9 cellular contexts compared by ENCODE assay signal in genomic region chr7:100745184-100745583, GRCh38. TPM values are rescaled to one million over a fixed set of nuclear protein-coding genes. Genes with fewer than 3 reads are reported as not detected.
A peak's percentile ranks its signal among the peaks of the same experiment; 100 is the strongest.
DNase-seq lines count a peak whose midpoint lies in the region; ATAC-seq and TF ChIP-seq lines count a peak whose summit lies in the region.
"Had no signal": no experiment of that assay in that cellular context is flagged by ENCODE, and none has a peak within 500 bp of the region (broad histone marks: within the 10 kb centered on the region; RNA-seq: fewer than 3 reads in every experiment).

No MANE protein-coding gene starts in this region.

- H3K9me3 ChIP-seq in RWPE2 (ENCODE audit: severe bottlenecking): no peaks in the 10 kb centered on the region

- H3K27me3 ChIP-seq in RWPE2 (ENCODE audit: insufficient read depth, poor library complexity, severe bottlenecking): no peaks in the 10 kb centered on the region

- peak; percentile 45; the same call in 2 of the 3 replicates for ATAC-seq in RWPE2 (ENCODE audit: low read depth)
- ATAC-seq in HG02884 (IDR thresholded peaks at IDR 0.05; ENCODE audit: unreplicated experiment): no peak

- DNase-seq in GM03348 (ENCODE audit: low spot score) (peak; percentile 94), RWPE2 (ENCODE audit: low spot score) (no peak), dermis microvascular lymphatic vessel endothelial cell (ENCODE audit: low read depth in 2 of 2) (peak; percentile 24 to 35), mucosa of gallbladder (ENCODE audit: low spot score) (peak; percentile 11), cerebellar cortex (ENCODE audit: low spot score) (no peak), mesenteric fat pad (ENCODE audit: low spot score) (no peak), RKO (ENCODE audit: low spot score) (no peak)

- TF ChIP-seq CTCF in RWPE2 (IDR thresholded peaks at IDR 0.05; ENCODE audit: poor library complexity, severe bottlenecking): no peak

- H3K27ac ChIP-seq in RWPE2 (ENCODE audit: poor library complexity, severe bottlenecking): no peak overlapping the region

- H3K36me3 ChIP-seq in RWPE2 (ENCODE audit: low read depth): no peaks in the 10 kb centered on the region

- H3K4me3 ChIP-seq in RWPE2 (ENCODE audit: severe bottlenecking): peak overlapping the region; percentile 11

- no peaks in the 10 kb centered on the region for H3K4me1 ChIP-seq in RWPE2 (ENCODE audit: insufficient read depth, poor library complexity, severe bottlenecking)

RNA-seq across cellular contexts. Expression of gene ZAN, which starts 11.8 kb away (rescaled TPM):
- not detected in 2 replicates for total RNA-seq in dermis microvascular lymphatic vessel endothelial cell
- not detected for total RNA-seq in mucosa of gallbladder
- total RNA-seq in mesenteric fat pad: not detected
- total RNA-seq: glomerular endothelial cell had no signal

RNA-seq across cellular contexts. Expression of gene EPO, which starts 24.9 kb away (rescaled TPM):
- total RNA-seq in dermis microvascular lymphatic vessel endothelial cell (not detected in 2 replicates), mucosa of gallbladder (not detected), mesenteric fat pad (not detected)
- total RNA-seq: glomerular endothelial cell had no signal

RNA-seq across cellular contexts. Expression of gene POP7, which starts 39.3 kb away (rescaled TPM):
- total RNA-seq in dermis microvascular lymphatic vessel endothelial cell (32.2 and 36.6 TPM in 2 replicates), mucosa of gallbladder (25.9 TPM), mesenteric fat pad (25.9 TPM)

RNA-seq across cellular contexts. Expression of gene GIGYF1, which starts 51.1 kb away (rescaled TPM):
- total RNA-seq in dermis microvascular lymphatic vessel endothelial cell (9.0 and 15.2 TPM in 2 replicates), mucosa of gallbladder (56.2 TPM), mesenteric fat pad (31.9 TPM)

Comparison
In these comparisons a context has a peak if more than half of its experiments do, and no peak if none do; other contexts are left out.
1. DNase-seq: peak in GM03348 (single experiment), dermis microvascular lymphatic vessel endothelial cell (2 of 2) and mucosa of gallbladder (single experiment); none in RWPE2 (single experiment), cerebellar cortex (single experiment), mesenteric fat pad (single experiment) and RKO (single experiment).